ENCODE assay signal across 18 cellular contexts in the genomic region with DNA sequence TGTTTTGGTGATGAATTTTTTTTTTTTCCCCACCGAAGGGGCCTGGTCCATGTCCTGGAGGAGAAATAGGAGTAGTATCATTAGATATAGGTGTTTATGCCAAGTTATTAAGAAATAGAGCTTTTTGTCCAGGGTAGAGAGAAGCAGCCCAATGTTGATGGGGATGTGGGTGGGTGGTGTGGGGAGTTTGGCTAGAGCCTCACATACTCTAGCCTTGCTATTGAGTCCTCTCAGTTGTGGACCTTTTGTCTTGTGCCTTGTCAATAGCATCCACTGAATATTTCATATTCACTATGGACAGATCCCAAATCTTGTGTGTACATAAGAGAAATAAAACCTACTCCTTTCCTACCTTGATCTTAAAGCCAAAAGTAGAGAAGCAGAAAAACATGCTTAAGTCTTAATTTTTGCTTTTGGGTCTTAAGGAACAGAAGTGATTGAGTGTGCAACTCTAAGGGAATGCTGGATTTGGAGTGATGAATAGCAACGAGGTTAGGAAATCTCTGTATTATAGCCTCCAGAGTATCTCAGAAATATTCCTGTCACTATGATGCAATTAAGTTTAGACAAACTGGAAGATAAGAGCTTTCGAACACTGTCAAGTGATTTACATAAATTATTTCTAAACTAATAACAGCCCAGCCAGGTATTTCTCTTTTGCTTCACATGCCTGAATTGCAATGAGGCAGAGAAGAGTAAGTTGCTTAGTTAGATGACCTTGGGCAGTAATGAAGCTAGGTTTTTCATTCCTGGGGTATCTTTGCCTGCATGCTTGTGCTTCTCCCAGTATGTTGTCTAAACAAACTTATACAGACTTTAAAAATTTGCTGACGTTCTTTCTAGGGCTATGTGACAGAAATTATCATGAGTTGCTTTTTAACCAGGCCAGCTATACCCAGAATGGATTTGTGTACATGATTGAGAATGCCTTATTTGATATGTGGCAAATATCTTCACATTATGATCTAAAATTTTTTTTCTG.
A peak's percentile ranks its signal among the peaks of the same experiment; 100 is the strongest.
DNase-seq lines count a peak whose midpoint lies in the region; ATAC-seq, FAIRE-seq and TF ChIP-seq lines count a peak whose summit lies in the region.
"Had no signal": no experiment of that assay in that cellular context is flagged by ENCODE, and none has a peak within 500 bp of the region (broad histone marks: within the 10 kb centered on the region; RNA-seq: fewer than 3 reads in every experiment).

No MANE protein-coding gene starts in this region.

- peak in 4 of 8 donors; percentile 30 to 43 (median 40) for ATAC-seq in heart right ventricle

- TF ChIP-seq CTCF in heart right ventricle (IDR thresholded peaks at IDR 0.05) (no peak), chondrocyte (IDR thresholded peaks at IDR 0.05) (no peak), type B pancreatic cell (conservative IDR thresholded peaks at IDR 0.05) (no peak)

- H3K27ac Mint-ChIP-seq in chondrocyte (ENCODE audit: unreplicated experiment) (peak overlapping the region; percentile 68), type B pancreatic cell (peak overlapping the region; percentile 74)

- peaks cover 8% of the 10 kb centered on the region for H3K9me3 Mint-ChIP-seq in chondrocyte (ENCODE audit: low read depth)
- H3K9me3 Mint-ChIP-seq in type B pancreatic cell = peaks cover 19% of the 10 kb centered on the region

- WGBS in heart right ventricle, 2 donors = 56 to 61% methylated on average over 4 of the region's 4 CpGs

- FAIRE-seq in frontal cortex (lab: Jason Lieb, UNC) = no peak
- FAIRE-seq: urothelium cell line had no signal

- no peak overlapping the region for H3K4me3 ChIP-seq in heart right ventricle
- H3K4me3 ChIP-seq: MG63, prostate gland had no signal

- intact Hi-C loops in heart right ventricle (cut with DNase I) (no loop called here), cardiac septum (cut with DNase I) (no loop called here)

- H3K9me3 ChIP-seq in heart right ventricle = no peaks in the 10 kb centered on the region
- H3K9me3 ChIP-seq: MG63, prostate gland had no signal

- H3K36me3 ChIP-seq in heart right ventricle = no peaks in the 10 kb centered on the region
- H3K36me3 ChIP-seq: prostate gland had no signal

- H3K4me1 Mint-ChIP-seq in chondrocyte (ENCODE audit: low read depth) (peaks cover 76% of the 10 kb centered on the region), type B pancreatic cell (ENCODE audit: unreplicated experiment) (peaks cover 37% of the 10 kb centered on the region)

- DNase-seq in heart right ventricle (no peak), cardiac septum (ENCODE audit: low spot score) (no peak), chondrocyte (ENCODE audit: low spot score) (no peak), left kidney (ENCODE audit: low read depth, low spot score) (peak; percentile 30), type B pancreatic cell (ENCODE audit: extremely low spot score, unreplicated experiment) (no peak), frontal cortex (ENCODE audit: low spot score in 2 of 2) (no peak), pons (ENCODE audit: low spot score) (no peak), medulla oblongata (ENCODE audit: extremely low spot score) (no peak)
- DNase-seq: activated CD4-positive, CD25-positive, alpha-beta regulatory T cell; anterior cingulate cortex; Calu3; effector memory CD4-positive, alpha-beta T cell; head of caudate nucleus; MG63; NCI-H2171; stimulated activated CD4-positive, alpha-beta T cell treated with anti-CD3 and anti-CD28 coated beads, Interleukin-1b, Interleukin-23, amount 100 ng/mL, for 48 hours had no signal

- H3K27me3 ChIP-seq in heart right ventricle = no peaks in the 10 kb centered on the region
- H3K27me3 ChIP-seq: MG63 had no signal

- peak overlapping the region in 7 of 10 donors; percentile 17 to 51 (median 39) for H3K27ac ChIP-seq in heart right ventricle
- H3K27ac ChIP-seq: prostate gland had no signal

- H3K27me3 Mint-ChIP-seq in chondrocyte (ENCODE audit: low read depth) (no peaks in the 10 kb centered on the region), type B pancreatic cell (no peaks in the 10 kb centered on the region)

- peaks cover 0 to 53% (median 12%) of the 10 kb centered on the region in 9 donors for H3K4me1 ChIP-seq in heart right ventricle
- H3K4me1 ChIP-seq: prostate gland had no signal

- no peak overlapping the region for H3K4me3 Mint-ChIP-seq in chondrocyte (ENCODE audit: unreplicated experiment)
- H3K4me3 Mint-ChIP-seq in type B pancreatic cell = peak overlapping the region; percentile 44

- H3K36me3 Mint-ChIP-seq in chondrocyte (ENCODE audit: low read depth) (no peaks in the 10 kb centered on the region), type B pancreatic cell (peaks cover 22% of the 10 kb centered on the region)
